Comparison of ENCODE assay signal across 11 cellular contexts in the genomic region with DNA sequence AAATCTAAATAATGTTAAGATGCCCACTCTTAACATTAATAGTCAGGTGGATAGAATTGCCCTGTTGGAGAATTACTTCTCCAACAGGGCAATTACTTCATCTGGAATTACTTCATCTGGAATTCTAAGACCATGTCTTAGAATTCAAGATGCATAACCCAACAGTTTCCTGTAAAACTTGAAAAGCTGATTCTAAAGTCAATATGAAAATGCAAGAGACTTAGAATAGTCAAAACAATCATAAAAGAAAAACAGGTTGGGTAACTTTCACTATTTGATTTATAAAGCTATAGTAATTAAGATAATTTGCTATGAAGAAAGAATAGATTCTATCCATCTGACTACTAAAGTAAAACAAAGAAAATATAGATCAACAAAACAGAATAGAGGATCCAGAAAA.
"Had no signal": no experiment of that assay in that cellular context is flagged by ENCODE, and none has a peak within 500 bp of the region (broad histone marks: within the 10 kb centered on the region; RNA-seq: fewer than 3 reads in every experiment).

No MANE protein-coding gene starts in this region.

- H3K4me3 Mint-ChIP-seq: activated CD8-positive, alpha-beta T cell treated with anti-CD3 and anti-CD28 coated beads for 36 hours had no signal

- H3K36me3 ChIP-seq: breast epithelium, gastrocnemius medialis, upper lobe of left lung had no signal

- H3K9me3 ChIP-seq: breast epithelium, gastrocnemius medialis, upper lobe of left lung had no signal

- H3K4me1 ChIP-seq: breast epithelium, gastrocnemius medialis had no signal

- H3K27me3 ChIP-seq: breast epithelium, gastrocnemius medialis, upper lobe of left lung had no signal

- ATAC-seq: activated CD8-positive, alpha-beta T cell treated with anti-CD3 and anti-CD28 coated beads for 36 hours; gastrocnemius medialis; right cardiac atrium had no signal

- DNase-seq: activated CD8-positive, alpha-beta memory T cell treated with anti-CD3 and anti-CD28 coated beads, Interleukin-2, amount 50 U/mL, for 4 hours; activated CD8-positive, alpha-beta T cell treated with anti-CD3 and anti-CD28 coated beads for 36 hours; activated naive CD4-positive, alpha-beta T cell; aorta; gastrocnemius medialis; right cardiac atrium; stimulated activated naive CD4-positive, alpha-beta T cell; substantia nigra; SW 1271; upper lobe of left lung had no signal

- H3K9me3 Mint-ChIP-seq: activated CD8-positive, alpha-beta T cell treated with anti-CD3 and anti-CD28 coated beads for 36 hours had no signal

- H3K4me3 ChIP-seq: breast epithelium, gastrocnemius medialis, upper lobe of left lung had no signal

- H3K27me3 Mint-ChIP-seq: activated CD8-positive, alpha-beta T cell treated with anti-CD3 and anti-CD28 coated beads for 36 hours had no signal

- H3K27ac ChIP-seq: breast epithelium, gastrocnemius medialis had no signal
